ENCODE assay signal across 21 cellular contexts in genomic region chr2:166418853-166419615, GRCh38.
"Had no signal": no experiment of that assay in that cellular context is flagged by ENCODE, and none has a peak within 500 bp of the region (broad histone marks: within the 10 kb centered on the region; RNA-seq: fewer than 3 reads in every experiment).

No MANE protein-coding gene starts in this region.

- H3K9me3 ChIP-seq: neutrophil, upper lobe of right lung had no signal

- H3K27ac ChIP-seq: dorsolateral prefrontal cortex, neutrophil, parathyroid adenoma, upper lobe of right lung had no signal

- DNase-seq: activated CD4-positive, alpha-beta T cell treated with anti-CD3 and anti-CD28 coated beads, Interleukin-2, amount 50 U/mL, for 1 hour; activated CD4-positive, CD25-positive, alpha-beta regulatory T cell treated with anti-CD3 and anti-CD28 coated beads, Interleukin-2, amount 50 U/mL, for 72 hours; activated CD8-positive, alpha-beta memory T cell treated with anti-CD3 and anti-CD28 coated beads, Interleukin-2, amount 50 U/mL, for 4 hours; activated effector memory CD4-positive, alpha-beta T cell treated with Interleukin-2 at 50 U/mL for 16 hours; activated naive CD4-positive, alpha-beta T cell treated with anti-CD3 and anti-CD28 coated beads, Interleukin-2, amount 10 ng/mL, durations not matched to agents 7 days and 5 days; activated naive CD8-positive, alpha-beta T cell treated with anti-CD3 and anti-CD28 coated beads, Interleukin-2, amount 50 U/mL, for 24 hours; activated T-cell treated with anti-CD3 and anti-CD28 coated beads, Interleukin-2, amount 50 U/mL, for 48 hours; anterior cingulate cortex; central memory CD4-positive, alpha-beta T cell; dorsolateral prefrontal cortex; foreskin melanocyte; glutamatergic neuron; hippocampal formation; islet precursor cell; stimulated activated CD8-positive, alpha-beta memory T cell treated with anti-CD3 and anti-CD28 coated beads, Interleukin-4, amount 100 ng/mL, for 48 hours; stimulated activated naive CD4-positive, alpha-beta T cell; upper lobe of right lung had no signal

- ATAC-seq: activated naive CD8-positive, alpha-beta T cell treated with anti-CD3 and anti-CD28 coated beads, Interleukin-2, amount 50 U/mL, for 24 hours; natural killer cell treated with Interleukin-12 subunit alpha and Interleukin-12 subunit beta and Interleukin-15 and Interleukin-18, amount 100 ng/mL, for 72 hours; upper lobe of right lung had no signal

- H3K79me2 ChIP-seq: parathyroid adenoma had no signal

- H3K4me1 ChIP-seq: parathyroid adenoma, upper lobe of right lung had no signal

- H3K4me3 ChIP-seq: dorsolateral prefrontal cortex, lung, upper lobe of right lung had no signal

- H3K9ac ChIP-seq: parathyroid adenoma had no signal

- H2AFZ ChIP-seq: parathyroid adenoma had no signal

- H3K36me3 ChIP-seq: neutrophil, upper lobe of right lung had no signal

- H3K27me3 ChIP-seq: dorsolateral prefrontal cortex, neutrophil, upper lobe of right lung had no signal
